Comparison of ENCODE assay signal across 9 cellular contexts in the genomic region with DNA sequence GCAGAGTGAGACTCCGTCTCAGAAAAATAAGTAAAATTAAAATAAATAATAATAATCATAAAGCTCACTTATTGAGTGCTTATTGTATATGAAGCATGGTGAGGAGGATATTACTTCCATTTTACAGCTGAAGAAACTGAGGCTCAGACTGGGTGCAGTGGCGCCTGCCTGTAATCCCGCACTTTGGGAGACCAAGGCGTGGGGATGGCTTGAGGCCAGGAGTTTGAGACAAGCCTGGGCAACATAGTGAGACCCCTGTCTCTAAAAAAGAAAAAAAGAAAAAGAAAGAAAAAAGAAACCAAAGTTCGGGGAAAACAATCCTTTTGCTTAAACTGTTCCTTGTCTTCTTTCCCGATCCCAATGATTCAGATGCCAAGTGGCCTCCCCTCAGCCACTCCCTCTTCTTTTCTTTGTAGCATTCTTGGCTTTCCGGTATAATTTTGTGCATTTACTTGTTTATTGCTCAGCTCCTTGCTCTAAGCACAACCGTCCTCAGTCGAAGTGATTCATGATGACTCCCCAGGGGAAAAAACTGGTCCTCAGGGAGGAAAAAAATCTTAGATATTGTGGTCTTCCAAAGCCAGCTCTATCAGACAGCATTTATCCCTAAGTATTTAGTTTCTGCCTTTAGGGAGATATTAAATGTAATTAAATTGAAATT. TPM values are rescaled to one million over a fixed set of nuclear protein-coding genes. Genes with fewer than 3 reads are reported as not detected.
A peak's percentile ranks its signal among the peaks of the same experiment; 100 is the strongest.
DNase-seq lines count a peak whose midpoint lies in the region; ATAC-seq and TF ChIP-seq lines count a peak whose summit lies in the region.
"Had no signal": no experiment of that assay in that cellular context is flagged by ENCODE, and none has a peak within 500 bp of the region (broad histone marks: within the 10 kb centered on the region; RNA-seq: fewer than 3 reads in every experiment).

No MANE protein-coding gene starts in this region.

- H3K14ac ChIP-seq in IMR-90 (replicated peaks; ENCODE audit: low read depth, low read length), result peak overlapping the region; percentile 77

- TF ChIP-seq CTCF in AG04450 (IDR thresholded peaks at IDR 0.05; ENCODE audit: low read depth, low read length), result no peak
- no peak for TF ChIP-seq CTCF in IMR-90 (conservative IDR thresholded peaks at IDR 0.05; ENCODE audit: low read depth, low read length)
- no peak for TF ChIP-seq CTCF in cardiac fibroblast (IDR thresholded peaks at IDR 0.05; ENCODE audit: low read depth, low read length)
- TF ChIP-seq CTCF in progenitor cell of endocrine pancreas (IDR thresholded peaks at IDR 0.05; ENCODE audit: unreplicated experiment), result no peak
- no peak for TF ChIP-seq CTCF in activated CD8-positive, alpha-beta T cell treated with anti-CD3 and anti-CD28 coated beads for 36 hours (IDR thresholded peaks at IDR 0.05)

- H2AK9ac ChIP-seq in IMR-90 (replicated peaks; ENCODE audit: low read depth, low read length, poor library complexity), result peak overlapping the region; percentile 92

- H3K23ac ChIP-seq in IMR-90 (ENCODE audit: low read depth, low read length), result no peak overlapping the region; the same call in 1 of the 2 replicates

- TF ChIP-seq POLR2A in IMR-90 (IDR thresholded peaks at IDR 0.05; ENCODE audit: low read depth, low read length), result no peak

- H3K4me1 Mint-ChIP-seq in progenitor cell of endocrine pancreas (ENCODE audit: low read depth), result peaks cover 5% of the 10 kb centered on the region
- H3K4me1 Mint-ChIP-seq in activated CD8-positive, alpha-beta T cell treated with anti-CD3 and anti-CD28 coated beads for 36 hours (ENCODE audit: low read depth), result peaks cover 14% of the 10 kb centered on the region

- no peak for TF ChIP-seq RAD21 in IMR-90 (IDR thresholded peaks at IDR 0.05; ENCODE audit: low read length)

- H3K4me2 ChIP-seq in IMR-90 (ENCODE audit: low read depth, low read length), result peak overlapping the region; percentile 24; the same call in 1 of the 2 replicates

- intact Hi-C loops in IMR-90 (cut with micrococcal nuclease), result loop anchor here (2.0 kb wide), 1 partner anchor 130 kb away; no protein-coding TSS in a partner anchor
- intact Hi-C loops in activated CD8-positive, alpha-beta T cell treated with anti-CD3 and anti-CD28 coated beads for 36 hours (cut with micrococcal nuclease), result no loop called here

- no peaks in the 10 kb centered on the region for H3K9me3 Mint-ChIP-seq in progenitor cell of endocrine pancreas (ENCODE audit: low read depth)
- no peaks in the 10 kb centered on the region for H3K9me3 Mint-ChIP-seq in activated CD8-positive, alpha-beta T cell treated with anti-CD3 and anti-CD28 coated beads for 36 hours
- H3K9me3 Mint-ChIP-seq: activated naive CD8-positive, alpha-beta T cell treated with anti-CD3 and anti-CD28 coated beads, Interleukin-2, amount 50 U/mL, for 24 hours had no signal

- H2BK5ac ChIP-seq in IMR-90 (ENCODE audit: low read depth, low read length, poor library complexity, severe bottlenecking), result peak overlapping the region; percentile 94

- H3K27me3 Mint-ChIP-seq in progenitor cell of endocrine pancreas, result no peaks in the 10 kb centered on the region
- H3K27me3 Mint-ChIP-seq in activated CD8-positive, alpha-beta T cell treated with anti-CD3 and anti-CD28 coated beads for 36 hours, result no peaks in the 10 kb centered on the region
- H3K27me3 Mint-ChIP-seq: activated naive CD8-positive, alpha-beta T cell treated with anti-CD3 and anti-CD28 coated beads, Interleukin-2, amount 50 U/mL, for 24 hours had no signal

- peak overlapping the region; percentile 48; the same call in 1 of the 2 replicates for H3K18ac ChIP-seq in IMR-90 (ENCODE audit: low read depth, low read length)

- H3K27me3 ChIP-seq in AG04450 (ENCODE audit: control insufficient read depth, insufficient read depth, low read length), result no peaks in the 10 kb centered on the region
- no peaks in the 10 kb centered on the region for H3K27me3 ChIP-seq in IMR-90 (ENCODE audit: control insufficient read depth, insufficient read depth, low read length)

- POLR2A ChIA-PET in AG04450 (lab: Yijun Ruan, JAX), result interaction anchor here (0.7 to 1.3 kb wide), 4 partner anchors 10 to 27 kb away, joined by 3 to 10 read pairs (median 4); a partner anchor contains a TSS
- POLR2A ChIA-PET in IMR-90 (lab: Charles Lee; ENCODE audit: unreplicated experiment), result no interaction called here
- POLR2A ChIA-PET in activated CD8-positive, alpha-beta T cell treated with anti-CD3 and anti-CD28 coated beads for 36 hours (lab: Charles Lee), result interaction anchor here (0.6 to 23.2 kb wide), 6 partner anchors 9 to 41 kb away, joined by 3 to 521 read pairs (median 3); a partner anchor contains a TSS

- WGBS in IMR-90 (ENCODE audit: extremely low coverage in 2 of 2, insufficient read length in 1 of 2), 2 experiments, result 70% methylated on average over 2 of the region's 9 CpGs; no CpG with 5 or more reads in 1 of the 2 experiments

- no peaks in the 10 kb centered on the region for H3K9me1 ChIP-seq in IMR-90 (ENCODE audit: insufficient read depth, low read length)

- CTCF ChIA-PET in AG04450 (lab: Charles Lee), result interaction anchor here (0.5 to 3.0 kb wide), 10 partner anchors 10 to 129 kb away, joined by 3 to 14 read pairs (median 4); a partner anchor contains a TSS
- CTCF ChIA-PET in IMR-90 (lab: Yijun Ruan, JAX), result no interaction called here
- CTCF ChIA-PET in activated CD8-positive, alpha-beta T cell treated with anti-CD3 and anti-CD28 coated beads for 36 hours (lab: Charles Lee), result interaction anchor here (0.8 to 3.3 kb wide), 10 partner anchors 9 to 189 kb away, joined by 3 to 14 read pairs (median 4); a partner anchor contains a TSS

- peak overlapping the region; percentile 58 for H2BK20ac ChIP-seq in IMR-90 (ENCODE audit: low read depth, low read length)

- dilution Hi-C loops in IMR-90 (cut with HindIII; ENCODE audit: low sequenced_read_pairs, unreplicated experiment), result no loop called here

- no peak overlapping the region for H3K27ac Mint-ChIP-seq in progenitor cell of endocrine pancreas
- no peak overlapping the region for H3K27ac Mint-ChIP-seq in activated CD8-positive, alpha-beta T cell treated with anti-CD3 and anti-CD28 coated beads for 36 hours

- H3K4me1 ChIP-seq in IMR-90 (ENCODE audit: control insufficient read depth, insufficient read depth, low read length), result peaks cover 9% of the 10 kb centered on the region

- peak overlapping the region in 1 of 2 experiments; percentile 92; a peak in 3 of 4 replicates for H4K8ac ChIP-seq in IMR-90 (ENCODE audit: low read depth in 2 of 2, low read length in 2 of 2)

- H4K91ac ChIP-seq in IMR-90 (ENCODE audit: insufficient read depth, low read depth, low read length), result peak overlapping the region; percentile 95

- DNase-seq in AG04450 (ENCODE audit: low read depth, low spot score) (peak; percentile 50), IMR-90 (peak; percentile 92), cardiac fibroblast (ENCODE audit: low read depth in 2 of 2) (peak; percentile 89 to 99), myocyte (ENCODE audit: low read depth) (peak; percentile 56), progenitor cell of endocrine pancreas (ENCODE audit: low spot score, unreplicated experiment) (no peak), C1 segment of cervical spinal cord (lab: John Stamatoyannopoulos, UW) (no peak), NCI-H2081 treated with DMSO at 0.1 percent for 48 hours (lab: John Stamatoyannopoulos, UW) (no peak)
- DNase-seq in activated CD8-positive, alpha-beta T cell treated with anti-CD3 and anti-CD28 coated beads for 36 hours, result no peak

- H3K4me3 Mint-ChIP-seq in progenitor cell of endocrine pancreas (ENCODE audit: low read depth), result no peak overlapping the region
- H3K4me3 Mint-ChIP-seq in activated CD8-positive, alpha-beta T cell treated with anti-CD3 and anti-CD28 coated beads for 36 hours, result no peak overlapping the region

- H3K56ac ChIP-seq in IMR-90 (ENCODE audit: extremely low read depth, insufficient read depth, low read length), result peak overlapping the region; percentile 65; the same call in 1 of the 2 replicates

- peaks cover 6% of the 10 kb centered on the region; the same call in 1 of the 2 replicates for H4K20me1 ChIP-seq in IMR-90 (ENCODE audit: insufficient read depth, low read length)

- peak overlapping the region; percentile 92 for H3K4ac ChIP-seq in IMR-90 (ENCODE audit: low read depth, low read length)

- H3K79me1 ChIP-seq in IMR-90 (ENCODE audit: low read depth in 1 of 2, low read length in 2 of 2), result peaks cover 11 to 35% of the 10 kb centered on the region in 2 experiments; a peak in 3 of 4 replicates

- peak overlapping the region; percentile 90 for H4K5ac ChIP-seq in IMR-90 (ENCODE audit: low read depth, low read length)

- peak overlapping the region; percentile 63 for H3K27ac ChIP-seq in AG04450 (ENCODE audit: low read depth, low read length)
- peak overlapping the region; percentile 97 for H3K27ac ChIP-seq in IMR-90 (ENCODE audit: insufficient read depth, low read length)

- no peak overlapping the region for H3K4me3 ChIP-seq in AG04450 (ENCODE audit: low read depth, low read length)
- no peak overlapping the region; the same call in 1 of the 2 replicates for H3K4me3 ChIP-seq in IMR-90 (ENCODE audit: insufficient read depth, low read depth, low read length)
- H3K4me3 ChIP-seq in cardiac fibroblast (replicated peaks in 1 of 2; ENCODE audit: low read depth in 2 of 2, low read length in 2 of 2), result peak overlapping the region in 1 of 2 donors; percentile 34

- peaks cover 4% of the 10 kb centered on the region for H3K36me3 Mint-ChIP-seq in progenitor cell of endocrine pancreas (ENCODE audit: insufficient read depth)
- H3K36me3 Mint-ChIP-seq in activated CD8-positive, alpha-beta T cell treated with anti-CD3 and anti-CD28 coated beads for 36 hours (ENCODE audit: low read depth), result peaks cover 34% of the 10 kb centered on the region

- H2AK5ac ChIP-seq in IMR-90 (ENCODE audit: low read depth, low read length), result peak overlapping the region; percentile 79

- ATAC-seq in IMR-90 (ENCODE audit: low read depth), result peak; percentile 55
- no peak for ATAC-seq in activated CD8-positive, alpha-beta T cell treated with anti-CD3 and anti-CD28 coated beads for 36 hours

- H2BK120ac ChIP-seq in IMR-90 (ENCODE audit: low read depth, low read length), result peak overlapping the region; percentile 83

- peak overlapping the region; percentile 65 for H2AFZ ChIP-seq in IMR-90 (replicated peaks; ENCODE audit: low read length, poor library complexity)

- peak overlapping the region; percentile 74; the same call in 1 of the 3 replicates for H2BK15ac ChIP-seq in IMR-90 (ENCODE audit: low read depth, low read length)

- in situ Hi-C loops in IMR-90 (cut with MboI; ENCODE audit: low sequenced_read_pairs), result no loop called here

- no TSS peak for BruUV-seq in IMR-90 (replicated peaks; lab: Mats Ljungman, UMichigan)

- H3K9ac ChIP-seq in IMR-90 (ENCODE audit: low read depth, low read length), result peak overlapping the region; percentile 69

- peaks cover 27% of the 10 kb centered on the region for H3K36me3 ChIP-seq in IMR-90 (ENCODE audit: control insufficient read depth, insufficient read depth, low read length)

- H3K9me3 ChIP-seq in AG04450 (ENCODE audit: control insufficient read depth, insufficient read depth, low read length), result no peaks in the 10 kb centered on the region; the same call in 1 of the 2 replicates
- H3K9me3 ChIP-seq in IMR-90 (ENCODE audit: control insufficient read depth, insufficient read depth, low read length), result no peaks in the 10 kb centered on the region

RNA-seq across cellular contexts. Expression of a gene that starts 1.0 kb away (rescaled TPM):
- polyA plus RNA-seq in AG04450 (2011; rRNA removed) (127 and 146 TPM in 2 replicates), IMR-90 (2012; rRNA removed) (235 and 243 TPM in 2 replicates)
- 54.2 and 75.9 TPM in 2 replicates for polyA minus RNA-seq in AG04450 (2011; rRNA and poly(A)+ RNA removed)
- total RNA-seq in IMR-90 (2012; rRNA removed) (209 and 278 TPM in 2 replicates), myocyte (226 and 251 TPM in 2 replicates), progenitor cell of endocrine pancreas (216 and 220 TPM in 2 replicates)
- polyA plus RNA-seq in IMR-90 (2012; cell fraction: cytosol; rRNA removed), result 193 and 253 TPM in 2 replicates
- 464 and 890 TPM in 2 replicates for polyA plus RNA-seq in IMR-90 (2012; cell fraction: nucleus; rRNA removed; ENCODE audit: low replicate concordance)
- 209 TPM for polyA plus RNA-seq in myocyte (2012)
- total RNA-seq in activated CD8-positive, alpha-beta T cell treated with anti-CD3 and anti-CD28 coated beads for 36 hours, result 100 to 1,000 TPM; 275 to 286 TPM

RNA-seq across cellular contexts. Expression of a gene that starts 9.2 kb away (rescaled TPM):
- polyA plus RNA-seq in AG04450 (2011; rRNA removed) (1.0 and 2.1 TPM in 2 replicates), IMR-90 (2012; rRNA removed) (4.5 and 6.6 TPM in 2 replicates)
- 1.7 and 3.0 TPM in 2 replicates for polyA minus RNA-seq in AG04450 (2011; rRNA and poly(A)+ RNA removed)
- total RNA-seq in IMR-90 (2012; rRNA removed) (0.54 and 0.56 TPM in 2 replicates), myocyte (3.1 and 4.0 TPM in 2 replicates), progenitor cell of endocrine pancreas (20.5 and 23.7 TPM in 2 replicates)
- 1.3 and 3.6 TPM in 2 replicates for polyA plus RNA-seq in IMR-90 (2012; cell fraction: cytosol; rRNA removed)
- 30.7 and 82.4 TPM in 2 replicates for polyA plus RNA-seq in IMR-90 (2012; cell fraction: nucleus; rRNA removed; ENCODE audit: low replicate concordance)
- polyA plus RNA-seq in myocyte (2012), result 9.5 TPM
- 10 to 100 TPM; 59.0 to 62.1 TPM for total RNA-seq in activated CD8-positive, alpha-beta T cell treated with anti-CD3 and anti-CD28 coated beads for 36 hours

RNA-seq across cellular contexts. Expression of a gene that starts 14.5 kb away (rescaled TPM):
- polyA plus RNA-seq in AG04450 (2011; rRNA removed), result 11.5 and 13.1 TPM in 2 replicates
- 39.0 and 61.7 TPM in 2 replicates for polyA minus RNA-seq in AG04450 (2011; rRNA and poly(A)+ RNA removed)
- 24.0 and 30.3 TPM in 2 replicates for total RNA-seq in IMR-90 (2012; rRNA removed)
- 38.2 and 41.6 TPM in 2 replicates for polyA plus RNA-seq in IMR-90 (2012; rRNA removed)
- polyA plus RNA-seq in IMR-90 (2012; cell fraction: cytosol; rRNA removed), result 29.2 and 34.9 TPM in 2 replicates
- 125 and 180 TPM in 2 replicates for polyA plus RNA-seq in IMR-90 (2012; cell fraction: nucleus; rRNA removed; ENCODE audit: low replicate concordance)
- total RNA-seq in myocyte, result 24.8 and 28.3 TPM in 2 replicates
- 33.1 TPM for polyA plus RNA-seq in myocyte (2012)
- 51.5 and 54.8 TPM in 2 replicates for total RNA-seq in progenitor cell of endocrine pancreas
- 100 to 1,000 TPM; 165 to 171 TPM for total RNA-seq in activated CD8-positive, alpha-beta T cell treated with anti-CD3 and anti-CD28 coated beads for 36 hours

RNA-seq across cellular contexts. Expression of a gene that starts 18.2 kb away (rescaled TPM):
- polyA plus RNA-seq in AG04450 (2011; rRNA removed) (0.09 and 0.11 TPM in 2 replicates), IMR-90 (2012; rRNA removed) (0.17 and 0.21 TPM in 2 replicates)
- polyA minus RNA-seq in AG04450 (2011; rRNA and poly(A)+ RNA removed), result not detected in 2 replicates
- total RNA-seq in IMR-90 (2012; rRNA removed) (not detected in 2 replicates), myocyte (0.11 TPM in 1 of 2 replicates, not detected in the other), progenitor cell of endocrine pancreas (not detected in 2 replicates)
- 0.29 and 0.62 TPM in 2 replicates for polyA plus RNA-seq in IMR-90 (2012; cell fraction: cytosol; rRNA removed)
- 0.86 and 1.6 TPM in 2 replicates for polyA plus RNA-seq in IMR-90 (2012; cell fraction: nucleus; rRNA removed; ENCODE audit: low replicate concordance)
- 0.61 TPM for polyA plus RNA-seq in myocyte (2012)
- 10 to 100 TPM; 11.8 to 12.0 TPM for total RNA-seq in activated CD8-positive, alpha-beta T cell treated with anti-CD3 and anti-CD28 coated beads for 36 hours

RNA-seq across cellular contexts. Expression of a gene that starts 34.6 kb away (rescaled TPM):
- polyA plus RNA-seq in AG04450 (2011; rRNA removed), result 25.0 and 25.9 TPM in 2 replicates
- polyA minus RNA-seq in AG04450 (2011; rRNA and poly(A)+ RNA removed), result 15.6 and 22.6 TPM in 2 replicates
- 9.0 and 10.0 TPM in 2 replicates for total RNA-seq in IMR-90 (2012; rRNA removed)
- 32.1 and 34.3 TPM in 2 replicates for polyA plus RNA-seq in IMR-90 (2012; rRNA removed)
- 21.2 and 37.5 TPM in 2 replicates for polyA plus RNA-seq in IMR-90 (2012; cell fraction: cytosol; rRNA removed)
- polyA plus RNA-seq in IMR-90 (2012; cell fraction: nucleus; rRNA removed; ENCODE audit: low replicate concordance), result 205 and 249 TPM in 2 replicates
- 21.8 and 25.0 TPM in 2 replicates for total RNA-seq in myocyte
- 26.0 TPM for polyA plus RNA-seq in myocyte (2012)
- total RNA-seq in progenitor cell of endocrine pancreas, result 2.2 and 3.0 TPM in 2 replicates
- total RNA-seq in activated CD8-positive, alpha-beta T cell treated with anti-CD3 and anti-CD28 coated beads for 36 hours, result 10 to 100 TPM; 45.6 to 49.5 TPM

Comparison
In these comparisons a context has a peak if more than half of its experiments do, and no peak if none do; other contexts are left out.
1. DNase-seq: peak in AG04450 (single experiment), IMR-90 (single experiment), cardiac fibroblast (2 of 2) and myocyte (single experiment); none in progenitor cell of endocrine pancreas (single experiment), C1 segment of cervical spinal cord (0 of 14), activated CD8-positive, alpha-beta T cell treated with anti-CD3 and anti-CD28 coated beads for 36 hours (single experiment) and NCI-H2081 treated with DMSO at 0.1 percent for 48 hours (single experiment).